ENCODE assay signal across 8 cellular contexts in the genomic region with DNA sequence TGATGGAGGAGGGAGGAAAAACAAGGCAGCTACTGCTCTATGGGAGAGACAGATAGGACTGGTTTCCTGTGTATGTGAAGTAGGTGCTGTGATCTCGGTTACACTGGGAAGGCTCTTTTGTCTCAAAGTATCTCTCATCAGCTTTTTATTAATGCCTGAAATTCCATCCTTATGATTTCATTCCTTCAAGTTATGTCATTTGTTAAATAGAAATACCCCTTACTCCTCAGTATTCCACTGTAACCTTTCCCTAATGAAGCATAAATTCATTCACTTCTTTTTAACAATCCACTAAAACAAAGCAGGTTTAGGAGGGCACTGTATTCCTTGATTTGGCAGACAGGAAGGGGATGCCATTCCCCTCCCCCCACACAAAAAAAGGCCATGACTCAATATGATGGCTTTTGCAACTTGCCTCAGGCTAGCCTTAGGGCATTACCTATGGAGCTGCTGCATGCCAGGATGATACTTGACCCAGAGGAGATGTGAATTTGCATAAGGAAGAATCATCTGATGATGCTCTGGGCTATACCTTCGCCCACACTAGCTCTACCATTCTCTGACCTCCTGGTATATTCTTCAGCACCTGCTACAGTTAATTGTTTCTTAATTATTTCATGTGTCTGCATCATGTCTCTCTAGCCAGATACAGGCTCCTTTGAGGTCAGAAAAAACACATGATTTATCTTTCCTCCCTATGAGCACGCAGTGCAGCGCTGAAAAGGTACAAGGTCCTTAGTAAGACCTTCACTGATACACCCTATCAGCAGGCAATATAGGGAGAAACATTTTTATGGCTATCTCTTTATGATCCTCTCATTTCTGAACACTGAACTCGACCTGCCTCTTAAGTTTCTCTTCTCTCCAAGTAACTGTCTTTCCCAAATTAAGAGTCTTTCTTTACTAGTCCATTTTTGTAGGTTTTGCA. TPM values are rescaled to one million over a fixed set of nuclear protein-coding genes. Genes with fewer than 3 reads are reported as not detected.
DNase-seq lines count a peak whose midpoint lies in the region; ATAC-seq, FAIRE-seq and TF ChIP-seq lines count a peak whose summit lies in the region.
"Had no signal": no experiment of that assay in that cellular context is flagged by ENCODE, and none has a peak within 500 bp of the region (broad histone marks: within the 10 kb centered on the region; RNA-seq: fewer than 3 reads in every experiment).

No MANE protein-coding gene starts in this region.

- H3K27me3 ChIP-seq in psoas muscle (ENCODE audit: insufficient read depth in 3 of 3, low read length in 2 of 3) (no peaks in the 10 kb centered on the region), transverse colon (no peaks in the 10 kb centered on the region)
- H3K27me3 ChIP-seq: ovary had no signal

- TF ChIP-seq POLR2A in GM12892 (IDR thresholded peaks at IDR 0.05; ENCODE audit: low read depth, low read length) (peak; percentile 54; the same call in 1 of the 2 replicates), transverse colon (IDR thresholded peaks at IDR 0.05) (no peak)

- 73 to 77% (median 74%) methylated on average over 5 of the region's 5 CpGs for WGBS in psoas muscle, 3 donors
- WGBS in transverse colon (ENCODE audit: low coverage in 1 of 2), 2 donors = 63 to 65% methylated on average over 5 of the region's 5 CpGs

- H3K9me3 ChIP-seq in psoas muscle = no peaks in the 10 kb centered on the region
- no peaks in the 10 kb centered on the region for H3K9me3 ChIP-seq in transverse colon
- H3K9me3 ChIP-seq: ovary had no signal

- H3K4me3 ChIP-seq in epithelial cell of esophagus (ENCODE audit: low read length) (no peak overlapping the region), psoas muscle (no peak overlapping the region), transverse colon (no peak overlapping the region)
- H3K4me3 ChIP-seq: ovary had no signal

- TF ChIP-seq EP300 in transverse colon (IDR thresholded peaks at IDR 0.05; ENCODE audit: low read depth) = no peak

- FAIRE-seq in GM12892 (lab: Jason Lieb, UNC) = peak; percentile 21

- no peak for TF ChIP-seq CTCF in epithelial cell of esophagus (IDR thresholded peaks at IDR 0.05; ENCODE audit: insufficient read depth, low read depth, low read length, missing control alignments)
- no peak for TF ChIP-seq CTCF in psoas muscle (IDR thresholded peaks at IDR 0.05)
- TF ChIP-seq CTCF in transverse colon (IDR thresholded peaks at IDR 0.05) = no peak

- H3K36me3 ChIP-seq in psoas muscle (ENCODE audit: insufficient read depth in 1 of 2, low read depth in 1 of 2) (no peaks in the 10 kb centered on the region), transverse colon (no peaks in the 10 kb centered on the region)
- H3K36me3 ChIP-seq: ovary had no signal

- ATAC-seq in psoas muscle = peak; percentile 72 to 83 (median 78)

- peak overlapping the region; percentile 65 for H3K27ac ChIP-seq in psoas muscle
- no peak overlapping the region for H3K27ac ChIP-seq in transverse colon
- H3K27ac ChIP-seq: ovary had no signal

- DNase-seq in GM12892 (ENCODE audit: insufficient read length) = no peak
- DNase-seq in NCI-H69 (lab: John Stamatoyannopoulos, UW) = peak; percentile 75
- DNase-seq in epithelial cell of esophagus (ENCODE audit: low read depth) = peak; percentile 78
- no peak for DNase-seq in psoas muscle
- DNase-seq in stimulated activated CD8-positive, alpha-beta memory T cell treated with anti-CD3 and anti-CD28 coated beads, Interleukin-4, amount 100 ng/mL, for 48 hours = no peak
- no peak for DNase-seq in MV-4-11 (lab: John Stamatoyannopoulos, UW)
- no peak for DNase-seq in transverse colon
- DNase-seq: ovary had no signal

- in situ Hi-C loops in transverse colon (cut with MboI; ENCODE audit: low pct_ligation_motif_present in 1 of 4, low pct_unique_long_range_greater_than_20kb in 1 of 4, low sequenced_read_pairs in 3 of 4) = no loop called here

- intact Hi-C loops in psoas muscle (cut with DNase I) (loop anchor here in 1 of 2 donors (10.0 kb wide), 1 partner anchor 62 kb away; no protein-coding TSS in a partner anchor), transverse colon (cut with DNase I; ENCODE audit: low total_unique reads) (no loop called here)

- H3K4me1 ChIP-seq in psoas muscle (peaks cover 78% of the 10 kb centered on the region), transverse colon (peaks cover 0 to 17% (median 6%) of the 10 kb centered on the region in 4 donors)

RNA-seq across cellular contexts. Expression of a gene that starts 26.3 kb away (rescaled TPM):
- 104 TPM for polyA plus RNA-seq in GM12892 (2012; ENCODE audit: missing spikeins)
- total RNA-seq in psoas muscle (10 to 100 TPM; 55.8 to 89.7 (median 63.6) TPM), transverse colon (10 to 100 TPM in 3 of 4 donors, 1 to 10 TPM in 1; 8.4 to 37.7 (median 30.3) TPM)
- 10 to 100 TPM; 16.5 to 34.5 (median 26.2) TPM for polyA plus RNA-seq in psoas muscle

Comparison
In these comparisons a context has a peak if more than half of its experiments do, and no peak if none do; other contexts are left out.
1. DNase-seq: peak in NCI-H69 (single experiment) and epithelial cell of esophagus (single experiment); none in GM12892 (single experiment), psoas muscle (0 of 2), stimulated activated CD8-positive, alpha-beta memory T cell treated with anti-CD3 and anti-CD28 coated beads, Interleukin-4, amount 100 ng/mL, for 48 hours (single experiment), MV-4-11 (single experiment) and transverse colon (single experiment).